Comparison of ENCODE assay signal across 8 cellular contexts in the genomic region with DNA sequence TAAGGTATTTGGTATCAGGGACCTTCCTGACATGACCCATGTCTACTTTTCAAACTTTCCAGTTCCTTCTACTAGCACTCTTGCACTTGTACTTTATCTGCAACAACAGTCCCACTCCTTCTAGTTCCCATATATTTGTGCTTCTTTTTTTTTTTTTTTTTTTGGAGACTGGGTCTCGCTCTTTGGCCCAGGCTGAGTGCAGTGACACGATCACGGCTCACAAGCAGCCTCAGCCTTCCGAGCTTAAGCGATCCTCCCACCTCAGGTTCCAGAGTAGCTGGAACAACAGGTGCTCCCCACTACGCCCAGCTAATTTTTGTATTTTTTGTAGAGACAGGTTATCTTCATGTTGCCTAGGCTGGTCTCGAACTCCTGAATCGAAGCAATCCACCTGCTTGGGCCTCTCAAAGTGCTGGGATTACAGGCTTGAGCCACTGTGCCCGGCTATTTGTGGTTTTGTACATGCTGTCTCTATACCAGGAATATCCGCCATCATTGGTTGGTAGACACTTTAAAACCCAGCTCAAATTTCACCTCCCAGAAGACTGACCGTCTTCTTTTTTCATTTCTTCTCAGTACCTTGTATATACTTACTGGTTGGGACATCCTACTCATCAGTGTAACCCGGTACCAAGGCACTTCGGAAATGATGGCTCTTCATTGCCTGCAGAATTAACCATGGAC. TPM values are rescaled to one million over a fixed set of nuclear protein-coding genes. Genes with fewer than 3 reads are reported as not detected.
DNase-seq lines count a peak whose midpoint lies in the region; ATAC-seq and TF ChIP-seq lines count a peak whose summit lies in the region.

No MANE protein-coding gene starts in this region.

- no peak for ATAC-seq in naive thymus-derived CD8-positive, alpha-beta T cell
- no peak for ATAC-seq in GM19397 (IDR thresholded peaks at IDR 0.05; ENCODE audit: unreplicated experiment)
- ATAC-seq in aorta (ENCODE audit: low FRiP score), result no peak
- ATAC-seq in GM19035 (IDR thresholded peaks at IDR 0.05; ENCODE audit: unreplicated experiment), result no peak

- H3K4me1 ChIP-seq in Karpas-422 (ENCODE audit: low read length), result peaks cover 19% of the 10 kb centered on the region
- H3K4me1 ChIP-seq in colonic mucosa, result no peaks in the 10 kb centered on the region
- no peaks in the 10 kb centered on the region for H3K4me1 ChIP-seq in aorta (ENCODE audit: control insufficient read depth in 1 of 2, insufficient read depth in 2 of 2, low read length in 2 of 2)

- DNase-seq in AG10803 (ENCODE audit: low read depth) (no peak), Karpas-422 (no peak), colonic mucosa (no peak), aorta (no peak)
- DNase-seq in naive thymus-derived CD8-positive, alpha-beta T cell, result no peak
- no peak for DNase-seq in stimulated activated CD4-positive, alpha-beta T cell treated with anti-CD3 and anti-CD28 coated beads, Interleukin-4, amount 100 ng/mL, for 4 hours

- H3K27me3 Mint-ChIP-seq in naive thymus-derived CD8-positive, alpha-beta T cell, result peaks cover 4 to 10% (median 6%) of the 10 kb centered on the region in 5 donors

- intact Hi-C loops in colonic mucosa (cut with DNase I), result no loop called here
- intact Hi-C loops in aorta (cut with DNase I), result no loop called here

- H3K4me3 ChIP-seq in AG10803 (ENCODE audit: low read length), result peak overlapping the region; percentile 85
- peak overlapping the region; percentile 86 for H3K4me3 ChIP-seq in Karpas-422 (ENCODE audit: low read length)
- peak overlapping the region; percentile 67 for H3K4me3 ChIP-seq in colonic mucosa
- peak overlapping the region in 1 of 2 donors; percentile 44 for H3K4me3 ChIP-seq in aorta (ENCODE audit: low read length in 2 of 2)

- peak overlapping the region; percentile 87 for H3K27ac ChIP-seq in Karpas-422 (ENCODE audit: low read length)
- H3K27ac ChIP-seq in colonic mucosa, result no peak overlapping the region
- no peak overlapping the region for H3K27ac ChIP-seq in aorta (ENCODE audit: low read depth in 1 of 2, low read length in 2 of 2)

- H3K27ac Mint-ChIP-seq in naive thymus-derived CD8-positive, alpha-beta T cell, result peak overlapping the region; percentile 96 to 100 (median 98)

- H3K27me3 ChIP-seq in Karpas-422 (ENCODE audit: low read length) (no peaks in the 10 kb centered on the region), colonic mucosa (no peaks in the 10 kb centered on the region), aorta (ENCODE audit: control insufficient read depth in 1 of 2, insufficient read depth in 2 of 2, low read length in 1 of 2) (no peaks in the 10 kb centered on the region)

- no peak overlapping the region for H2AFZ ChIP-seq in Karpas-422 (ENCODE audit: low read length)

- peak overlapping the region; percentile 72 for H3K4me2 ChIP-seq in Karpas-422 (ENCODE audit: low read depth, low read length, poor library complexity, severe bottlenecking)

- H3K79me2 ChIP-seq in Karpas-422 (ENCODE audit: low read length), result peaks cover 57% of the 10 kb centered on the region

- WGBS in aorta, 2 donors, result 88 to 90% methylated on average over 13 of the region's 13 CpGs

- H3K9me2 ChIP-seq in Karpas-422 (replicated peaks; ENCODE audit: insufficient read depth, low read length), result no peaks in the 10 kb centered on the region

- H3K9me3 ChIP-seq in Karpas-422 (ENCODE audit: low read length) (no peaks in the 10 kb centered on the region), colonic mucosa (no peaks in the 10 kb centered on the region), aorta (ENCODE audit: control insufficient read depth, low read length) (no peaks in the 10 kb centered on the region)

- H3K36me3 Mint-ChIP-seq in naive thymus-derived CD8-positive, alpha-beta T cell, result peaks cover 0 to 16% (median 2%) of the 10 kb centered on the region in 3 donors

- H3K9ac ChIP-seq in Karpas-422 (ENCODE audit: low read length) (peak overlapping the region; percentile 89), colonic mucosa (ENCODE audit: low read depth in 2 of 2, low read length in 2 of 2) (peak overlapping the region in 1 of 2 donors; percentile 78)

- TF ChIP-seq CTCF in AG10803 (conservative IDR thresholded peaks at IDR 0.05; ENCODE audit: low read length) (no peak), colonic mucosa (IDR thresholded peaks at IDR 0.05) (no peak)

- H3K36me3 ChIP-seq in Karpas-422 (ENCODE audit: insufficient read depth, low read length), result peaks cover 16% of the 10 kb centered on the region
- H3K36me3 ChIP-seq in colonic mucosa, result no peaks in the 10 kb centered on the region
- H3K36me3 ChIP-seq in aorta (ENCODE audit: control insufficient read depth in 1 of 2, insufficient read depth in 2 of 2, low read length in 1 of 2), result peaks cover 0 to 1% of the 10 kb centered on the region in 2 donors

- no peaks in the 10 kb centered on the region for H3K9me3 Mint-ChIP-seq in naive thymus-derived CD8-positive, alpha-beta T cell

- H3K4me1 Mint-ChIP-seq in naive thymus-derived CD8-positive, alpha-beta T cell, result peaks cover 14 to 51% (median 49%) of the 10 kb centered on the region in 4 donors

- no peaks in the 10 kb centered on the region for H4K20me1 ChIP-seq in Karpas-422 (ENCODE audit: insufficient read depth, low read depth, low read length)

- H3K4me3 Mint-ChIP-seq in naive thymus-derived CD8-positive, alpha-beta T cell, result peak overlapping the region; percentile 96 to 100 (median 98)

- POLR2A ChIA-PET in naive thymus-derived CD8-positive, alpha-beta T cell (lab: Charles Lee), result interaction anchor here (1.0 kb wide), 1 partner anchor 477 kb away, joined by 3 read pairs; a partner anchor contains a TSS

RNA-seq across cellular contexts. Expression of a gene that starts 1.1 kb away (rescaled TPM):
- total RNA-seq in Karpas-422 (2014; rRNA removed; shearing (Covaris generic); ENCODE audit: low replicate concordance), result 10.1 and 40.8 TPM in 2 replicates
- total RNA-seq in colonic mucosa (10 to 100 TPM; 13.4 to 14.3 TPM), aorta (10 to 100 TPM; 14.9 to 16.4 TPM)
- total RNA-seq in naive thymus-derived CD8-positive, alpha-beta T cell, result 10 to 100 TPM; 28.5 to 32.9 TPM
- 10 to 100 TPM; 12.4 to 16.6 (median 16.3) TPM for polyA plus RNA-seq in naive thymus-derived CD8-positive, alpha-beta T cell
- polyA plus RNA-seq in aorta, result 1 to 10 TPM; 4.5 to 5.8 TPM

RNA-seq across cellular contexts. Expression of a gene that starts 48.6 kb away (rescaled TPM):
- 18.9 and 43.5 TPM in 2 replicates for total RNA-seq in Karpas-422 (2014; rRNA removed; shearing (Covaris generic); ENCODE audit: low replicate concordance)
- total RNA-seq in colonic mucosa (10 to 100 TPM; 14.8 to 16.1 TPM), aorta (10 to 100 TPM; 24.4 to 24.7 TPM)
- 10 to 100 TPM; 55.2 to 55.5 TPM for total RNA-seq in naive thymus-derived CD8-positive, alpha-beta T cell
- 1 to 10 TPM; 6.9 to 9.9 (median 9.6) TPM for polyA plus RNA-seq in naive thymus-derived CD8-positive, alpha-beta T cell
- 10 to 100 TPM; 10.5 to 14.9 TPM for polyA plus RNA-seq in aorta
